Comparison of ENCODE assay signal across 8 cellular contexts in the genomic region with DNA sequence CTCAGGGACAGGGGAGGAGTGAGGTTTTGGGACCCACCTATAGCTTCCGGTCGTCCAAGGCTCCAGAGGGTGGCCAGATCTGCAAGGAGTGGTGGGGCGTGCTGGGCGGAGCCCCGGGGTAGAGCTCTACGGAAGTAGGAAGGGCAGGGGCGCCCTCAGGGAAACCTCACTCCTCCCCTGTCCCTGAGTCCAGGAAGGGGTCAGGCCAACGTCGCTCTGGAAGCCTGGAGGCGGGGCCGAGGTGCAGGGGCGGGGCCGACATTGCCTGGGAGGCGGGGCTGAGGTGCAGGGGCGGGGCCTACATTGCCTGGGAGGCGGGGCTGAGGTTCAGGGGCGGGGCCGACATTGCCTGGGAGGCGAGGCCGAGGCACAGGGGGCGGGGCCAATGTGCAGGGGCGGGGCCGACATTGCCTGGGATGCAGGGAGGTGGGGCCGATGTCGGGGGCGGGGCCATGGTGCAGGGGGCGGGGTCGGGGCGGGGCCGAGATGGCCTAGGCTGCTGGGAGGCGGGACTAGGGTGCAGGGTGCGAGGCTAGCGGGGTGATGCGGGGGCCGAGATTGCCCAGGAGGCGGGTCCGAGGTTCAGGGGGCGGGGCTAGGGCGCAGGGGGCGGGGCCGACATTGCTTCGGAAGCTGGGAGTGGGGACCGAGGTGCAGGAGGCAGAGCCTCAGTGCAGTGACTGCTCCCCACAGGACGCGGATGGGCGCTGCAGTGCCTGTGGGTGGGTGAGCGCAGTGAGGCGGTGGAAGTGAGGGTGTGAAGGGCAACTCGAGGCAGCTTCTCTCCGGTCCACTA.
DNase-seq lines count a peak whose midpoint lies in the region; ATAC-seq and TF ChIP-seq lines count a peak whose summit lies in the region.

No MANE protein-coding gene starts in this region.

- H3K27ac ChIP-seq in 22Rv1 = no peak overlapping the region
- H3K27ac ChIP-seq in iPS-18a (ENCODE audit: low read length) = no peak overlapping the region

- 0 out of 2 replicates have a peak, but pooled peaks have one; percentile 5 for TF ChIP-seq CTCF in 22Rv1 (IDR thresholded peaks at IDR 0.05)
- TF ChIP-seq CTCF in HFF-Myc (IDR thresholded peaks at IDR 0.05; ENCODE audit: low read depth, low read length, missing control alignments) = no peak

- no peak overlapping the region for H3K9ac ChIP-seq in iPS-18a (ENCODE audit: low read length)

- no peaks in the 10 kb centered on the region for H3K36me3 ChIP-seq in iPS-18a (ENCODE audit: control insufficient read depth, low read depth, low read length)

- H3K4me1 ChIP-seq in iPS-18a (ENCODE audit: control insufficient read depth, low read depth, low read length) = no peaks in the 10 kb centered on the region

- peak; percentile 2 for DNase-seq in HFF-Myc (ENCODE audit: extremely low read depth, low read depth)
- peak; percentile 31 to 71 (median 52) for DNase-seq in T-helper 2 cell
- DNase-seq in amniotic epithelial cell (ENCODE audit: low read depth) = peak; percentile 37
- peak; percentile 55 to 72 for DNase-seq in stimulated activated CD4-positive, alpha-beta T cell treated with anti-CD3 and anti-CD28 coated beads, Interleukin-2, amount 100 ng/mL, for 48 hours
- no peak for DNase-seq in C1 segment of cervical spinal cord (lab: John Stamatoyannopoulos, UW)

- ATAC-seq in GM21529 (IDR thresholded peaks at IDR 0.05; ENCODE audit: unreplicated experiment) = no peak

- no peak overlapping the region for H3K4me3 ChIP-seq in HFF-Myc (replicated peaks; ENCODE audit: low read depth, low read length)
- peak overlapping the region; percentile 41 for H3K4me3 ChIP-seq in iPS-18a (ENCODE audit: low read length)

- H3K9me3 ChIP-seq in iPS-18a (ENCODE audit: control insufficient read depth, low read depth, low read length) = no peaks in the 10 kb centered on the region

- H3K27me3 ChIP-seq in iPS-18a (ENCODE audit: control insufficient read depth, insufficient read depth, low read length) = no peaks in the 10 kb centered on the region

Comparison
In these comparisons a context has a peak if more than half of its experiments do, and no peak if none do; other contexts are left out.
1. DNase-seq: peak in HFF-Myc (single experiment), T-helper 2 cell (5 of 5), amniotic epithelial cell (single experiment) and stimulated activated CD4-positive, alpha-beta T cell treated with anti-CD3 and anti-CD28 coated beads, Interleukin-2, amount 100 ng/mL, for 48 hours (2 of 2); none in C1 segment of cervical spinal cord (0 of 14).